ENCODE assay signal across 8 cellular contexts in genomic region chr2:147910990-147911473, GRCh38.
DNase-seq lines count a peak whose midpoint lies in the region; ATAC-seq and TF ChIP-seq lines count a peak whose summit lies in the region.

No MANE protein-coding gene starts in this region.

- no peak overlapping the region for H3K27ac ChIP-seq in thyroid gland

- no peaks in the 10 kb centered on the region for H3K27me3 ChIP-seq in thyroid gland

- intact Hi-C loops in thyroid gland (cut with DNase I): no loop called here

- H3K4me1 ChIP-seq in thyroid gland: peaks cover 0 to 15% of the 10 kb centered on the region in 2 donors

- 0 to 1% methylated on average over 2 of the region's 2 CpGs for WGBS in thyroid gland, 2 donors

- no peak for ATAC-seq in HG02763 (IDR thresholded peaks at IDR 0.05; ENCODE audit: unreplicated experiment)

- TF ChIP-seq POLR2A in thyroid gland (IDR thresholded peaks at IDR 0.05): no peak

- peak; percentile 53 for TF ChIP-seq CTCF in LNCaP clone FGC (IDR thresholded peaks at IDR 0.05; ENCODE audit: control insufficient read depth, extremely low read depth, insufficient read depth)
- peak; percentile 52 to 78 (median 74) for TF ChIP-seq CTCF in thyroid gland (IDR thresholded peaks at IDR 0.05)

- peak; percentile 2 to 31 for DNase-seq in stimulated activated CD4-positive, alpha-beta T cell treated with anti-CD3 and anti-CD28 coated beads, Interleukin-2, amount 100 ng/mL, for 24 hours
- DNase-seq in stimulated activated CD4-positive, alpha-beta T cell treated with anti-CD3 and anti-CD28 coated beads, Interleukin-12 subunit alpha, Interleukin-12 subunit beta, amount 100 ng/mL, for 4 hours: no peak
- DNase-seq in LNCaP clone FGC (ENCODE audit: low read depth): peak; percentile 63
- DNase-seq in RPMI7951 (ENCODE audit: low read depth): peak; percentile 58
- DNase-seq in brain pericyte (ENCODE audit: low read depth, low spot score): peak; percentile 38
- DNase-seq in left kidney (ENCODE audit: low read depth, low spot score): peak; percentile 75
- peak in 1 of 2 donors; percentile 23 for DNase-seq in thyroid gland

- H3K4me3 ChIP-seq in LNCaP clone FGC (ENCODE audit: low read depth, low read length) (no peak overlapping the region), thyroid gland (replicated peaks in 1 of 3) (no peak overlapping the region)

- no peaks in the 10 kb centered on the region for H3K9me3 ChIP-seq in thyroid gland

- no peaks in the 10 kb centered on the region for H3K36me3 ChIP-seq in thyroid gland
